Comparison of ENCODE assay signal across 10 cellular contexts in genomic region chr7:3028071-3028766, GRCh38. TPM values are rescaled to one million over a fixed set of nuclear protein-coding genes. Genes with fewer than 3 reads are reported as not detected.
DNase-seq lines count a peak whose midpoint lies in the region; ATAC-seq and TF ChIP-seq lines count a peak whose summit lies in the region.
"Had no signal": no experiment of that assay in that cellular context is flagged by ENCODE, and none has a peak within 500 bp of the region (broad histone marks: within the 10 kb centered on the region; RNA-seq: fewer than 3 reads in every experiment).

No MANE protein-coding gene starts in this region.

- peaks cover 13% of the 10 kb centered on the region for H3K27me3 ChIP-seq in transverse colon

- H3K36me3 ChIP-seq in mesodermal cell (ENCODE audit: control insufficient read depth, insufficient read depth, low read length): no peaks in the 10 kb centered on the region
- no peaks in the 10 kb centered on the region for H3K36me3 ChIP-seq in transverse colon

- peaks cover 18% of the 10 kb centered on the region for H3K4me1 ChIP-seq in mesodermal cell (ENCODE audit: control insufficient read depth, insufficient read depth, low read length, poor library complexity, severe bottlenecking)
- H3K4me1 ChIP-seq in transverse colon: peaks cover 0 to 10% (median 2%) of the 10 kb centered on the region in 4 donors
- H3K4me1 ChIP-seq: parathyroid adenoma had no signal

- in situ Hi-C loops in astrocyte of the cerebellum (cut with HindIII; ENCODE audit: low sequenced_read_pairs) (no loop called here), transverse colon (cut with MboI; ENCODE audit: low pct_ligation_motif_present in 1 of 4, low pct_unique_long_range_greater_than_20kb in 1 of 4, low sequenced_read_pairs in 3 of 4) (no loop called here)

- no peak for DNase-seq in Right ventricle myocardium superior
- DNase-seq in left ventricle myocardium superior: no peak
- DNase-seq in astrocyte of the cerebellum (ENCODE audit: low read depth): peak; percentile 1
- DNase-seq in transverse colon: peak; percentile 14
- DNase-seq in NCI-H524 (lab: John Stamatoyannopoulos, UW): no peak
- DNase-seq in SIG-M5 treated with dmso at 0.1 percent for 504 hours (lab: John Stamatoyannopoulos, UW; ENCODE audit: unreplicated experiment): no peak

- no peaks in the 10 kb centered on the region for H3K9me3 ChIP-seq in mesodermal cell (ENCODE audit: control insufficient read depth, low read length)
- peaks cover 0 to 5% of the 10 kb centered on the region in 2 donors for H3K9me3 ChIP-seq in transverse colon

- intact Hi-C loops in Right ventricle myocardium superior (cut with DNase I): no loop called here
- intact Hi-C loops in left ventricle myocardium superior (cut with micrococcal nuclease): no loop called here
- intact Hi-C loops in transverse colon (cut with DNase I; ENCODE audit: low total_unique reads): no loop called here

- peak; percentile 36 for ATAC-seq in Right ventricle myocardium superior (ENCODE audit: poor library complexity)
- no peak for ATAC-seq in left ventricle myocardium superior
- ATAC-seq in GM18858 (IDR thresholded peaks at IDR 0.05; ENCODE audit: unreplicated experiment): no peak

- no peak for TF ChIP-seq POLR2A in transverse colon (IDR thresholded peaks at IDR 0.05)

- WGBS in mesodermal cell (ENCODE audit: insufficient coverage in 2 of 2), 2 experiments: 56 to 69% methylated on average over 4 to 9 of the region's 14 CpGs
- WGBS in transverse colon (ENCODE audit: low coverage in 1 of 2), 2 donors: 9 to 25% methylated on average over 11 to 14 of the region's 14 CpGs

- no peak for TF ChIP-seq EP300 in transverse colon (IDR thresholded peaks at IDR 0.05; ENCODE audit: low read depth)

- H3K4me3 ChIP-seq in astrocyte of the cerebellum (ENCODE audit: low read depth, low read length): no peak overlapping the region
- H3K4me3 ChIP-seq in mesodermal cell (ENCODE audit: extremely low read depth, insufficient read depth, low read length, poor library complexity, severe bottlenecking): no peak overlapping the region
- H3K4me3 ChIP-seq in transverse colon: no peak overlapping the region

- no peak for TF ChIP-seq CTCF in astrocyte of the cerebellum (IDR thresholded peaks at IDR 0.05; ENCODE audit: low read depth, low read length, missing control alignments)
- TF ChIP-seq CTCF in transverse colon (IDR thresholded peaks at IDR 0.05): no peak

- H3K27ac ChIP-seq in mesodermal cell (ENCODE audit: low read depth, low read length, severe bottlenecking): peak overlapping the region; percentile 86
- H3K27ac ChIP-seq in transverse colon: no peak overlapping the region
- H3K27ac ChIP-seq: parathyroid adenoma had no signal

RNA-seq across cellular contexts. Expression of gene CARD11, which starts 15.4 kb away (rescaled TPM):
- total RNA-seq in Right ventricle myocardium superior (0.22 TPM), left ventricle myocardium superior (0.37 TPM), transverse colon (10 to 100 TPM in 1 of 4 donors, 1 to 10 TPM in 2, under 1 TPM in 1; 0.96 to 47.5 (median 6.6) TPM)
- 5.8 TPM for polyA plus RNA-seq in mesodermal cell (2013, experiment 1 of 2)
- polyA plus RNA-seq in mesodermal cell (2013, experiment 2 of 2): 4.4 TPM
- polyA plus RNA-seq: BJ had no signal

Comparison
In these comparisons a context has a peak if more than half of its experiments do, and no peak if none do; other contexts are left out.
1. DNase-seq: peak in astrocyte of the cerebellum (single experiment) and transverse colon (single experiment); none in Right ventricle myocardium superior (single experiment), left ventricle myocardium superior (single experiment), NCI-H524 (0 of 2) and SIG-M5 treated with dmso at 0.1 percent for 504 hours (single experiment).